In genomic region chr1:23098463-23099170, GRCh38 we compare ENCODE assay signal across 1 cellular context.
TF ChIP-seq lines count a peak whose summit lies in the region.

No MANE protein-coding gene starts in this region.

TF ChIP-seq in HEK293, 187 proteins besides CTCF, POLR2A, EP300 and RAD21 (continued from another document):
- no peak for TF ChIP-seq ZNF398 (tag by site-specific recombination; IDR thresholded peaks at IDR 0.05)
- no peak for TF ChIP-seq ZSCAN4 (tag by site-specific recombination; IDR thresholded peaks at IDR 0.05)
- no peak for TF ChIP-seq ZNF639 (tag by site-specific recombination; IDR thresholded peaks at IDR 0.05)
- TF ChIP-seq ZBTB48 (tag by site-specific recombination; IDR thresholded peaks at IDR 0.05): no peak
- no peak for TF ChIP-seq ZNF837 (tag by site-specific recombination; IDR thresholded peaks at IDR 0.05)
- TF ChIP-seq ZNF76 (tag by site-specific recombination; IDR thresholded peaks at IDR 0.05; ENCODE audit: borderline replicate concordance, low read depth): peak; percentile 25; the same call in 1 of the 2 replicates
- no peak for TF ChIP-seq MEIS1 (CRISPR knock-in tag; IDR thresholded peaks at IDR 0.05; ENCODE audit: borderline replicate concordance)
- peak; percentile 82 for TF ChIP-seq ATF2 (tag by site-specific recombination; IDR thresholded peaks at IDR 0.05; ENCODE audit: low read depth)
- no peak for TF ChIP-seq ZFP37 (tag by site-specific recombination; IDR thresholded peaks at IDR 0.05)
- TF ChIP-seq ZBTB17 (tag by site-specific recombination; IDR thresholded peaks at IDR 0.05): peak; percentile 61
- TF ChIP-seq ZNF518A (tag by site-specific recombination; conservative IDR thresholded peaks at IDR 0.05; ENCODE audit: low read depth): no peak
- TF ChIP-seq ZNF610 (tag by site-specific recombination; IDR thresholded peaks at IDR 0.05; ENCODE audit: borderline replicate concordance): no peak
- TF ChIP-seq ZNF704 (tag by site-specific recombination; IDR thresholded peaks at IDR 0.05): no peak
- TF ChIP-seq ZNF830 (tag by site-specific recombination; IDR thresholded peaks at IDR 0.05; ENCODE audit: low read depth): no peak
- TF ChIP-seq PRDM4 (tag by site-specific recombination; IDR thresholded peaks at IDR 0.05): no peak
- TF ChIP-seq ZBTB20 (tag by site-specific recombination; IDR thresholded peaks at IDR 0.05): peak; percentile 97
- TF ChIP-seq ZNF701 (tag by site-specific recombination; IDR thresholded peaks at IDR 0.05): no peak
- TF ChIP-seq ZNF530 (tag by site-specific recombination; IDR thresholded peaks at IDR 0.05; ENCODE audit: low read depth): no peak
- no peak for TF ChIP-seq ZBTB44 (tag by site-specific recombination; IDR thresholded peaks at IDR 0.05)
- no peak for TF ChIP-seq ZNF223 (tag by site-specific recombination; IDR thresholded peaks at IDR 0.05)
- TF ChIP-seq KLF16 (tag by site-specific recombination; IDR thresholded peaks at IDR 0.05): 0 out of 2 replicates have a peak, but pooled peaks have one; percentile 13
- no peak for TF ChIP-seq ZNF174 (tag by site-specific recombination; IDR thresholded peaks at IDR 0.05)
- TF ChIP-seq ZSCAN16 (tag by site-specific recombination; IDR thresholded peaks at IDR 0.05): no peak
- TF ChIP-seq OVOL3 (tag by site-specific recombination; IDR thresholded peaks at IDR 0.05): no peak
- TF ChIP-seq ZNF548 (tag by site-specific recombination; IDR thresholded peaks at IDR 0.05): no peak
- TF ChIP-seq GLI2 (tag by site-specific recombination; IDR thresholded peaks at IDR 0.05; ENCODE audit: borderline replicate concordance, low read depth): no peak
- TF ChIP-seq ZNF521 (tag by site-specific recombination; IDR thresholded peaks at IDR 0.05): no peak
- no peak for TF ChIP-seq KLF1 (tag by site-specific recombination; IDR thresholded peaks at IDR 0.05)
- peak; percentile 67 for TF ChIP-seq ZNF692 (tag by site-specific recombination; IDR thresholded peaks at IDR 0.05)
- peak; percentile 79 for TF ChIP-seq ZNF366 (tag by site-specific recombination; conservative IDR thresholded peaks at IDR 0.05)
- TF ChIP-seq KLF8 (tag by site-specific recombination; IDR thresholded peaks at IDR 0.05): no peak
- no peak for TF ChIP-seq TCF7L2 (IDR thresholded peaks at IDR 0.05; ENCODE audit: borderline replicate concordance, low read depth, low read length)
- no peak for TF ChIP-seq ZNF571 (tag by site-specific recombination; IDR thresholded peaks at IDR 0.05)
- no peak for TF ChIP-seq ZNF776 (tag by site-specific recombination; IDR thresholded peaks at IDR 0.05; ENCODE audit: borderline replicate concordance)
